ENCODE assay signal across 9 cellular contexts in the genomic region with DNA sequence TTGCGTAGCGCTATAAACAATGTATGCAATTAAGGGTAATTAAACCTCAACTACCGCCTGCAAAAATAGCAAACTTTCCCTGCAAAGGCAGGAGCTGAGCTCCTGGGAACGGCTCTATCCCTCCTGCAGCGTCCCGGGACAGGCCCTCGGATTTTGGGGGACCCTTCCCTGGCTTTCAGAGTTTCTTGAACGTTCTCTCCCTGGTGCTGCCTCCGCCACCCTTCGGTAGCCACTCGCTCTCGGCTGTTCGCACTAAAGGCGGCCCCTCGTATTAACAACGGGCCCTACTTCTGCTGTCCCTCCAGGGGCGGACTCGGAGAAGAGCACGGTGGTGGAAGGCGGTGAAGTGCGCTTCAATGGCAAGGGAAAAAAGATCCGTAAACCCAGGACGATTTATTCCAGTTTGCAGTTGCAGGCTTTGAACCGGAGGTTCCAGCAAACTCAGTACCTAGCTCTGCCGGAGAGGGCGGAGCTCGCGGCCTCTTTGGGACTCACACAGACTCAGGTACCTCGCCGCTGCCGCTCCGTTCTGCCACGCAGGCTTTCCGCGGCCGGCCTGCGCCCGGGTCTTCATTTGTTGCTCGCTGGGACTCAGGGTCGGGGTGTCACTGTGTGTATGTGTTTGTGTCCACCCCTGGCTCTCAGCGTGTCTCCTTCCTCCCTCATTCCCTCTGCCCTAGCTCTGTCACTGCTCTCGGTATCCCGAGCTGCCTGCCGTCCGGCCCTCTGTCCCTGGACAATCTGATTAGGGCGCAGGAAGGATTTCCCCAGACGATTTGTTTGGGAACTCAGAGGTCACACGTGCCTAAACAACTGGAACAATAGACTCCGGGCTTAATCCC. TPM values are rescaled to one million over a fixed set of nuclear protein-coding genes. Genes with fewer than 3 reads are reported as not detected.
DNase-seq lines count a peak whose midpoint lies in the region; ATAC-seq and TF ChIP-seq lines count a peak whose summit lies in the region.
"Had no signal": no experiment of that assay in that cellular context is flagged by ENCODE, and none has a peak within 500 bp of the region (broad histone marks: within the 10 kb centered on the region; RNA-seq: fewer than 3 reads in every experiment).

No MANE protein-coding gene starts in this region.

- H3K36me3 Mint-ChIP-seq in neural crest cell (ENCODE audit: low read depth) = peaks cover 27% of the 10 kb centered on the region

- peak overlapping the region; percentile 86 for H3K27ac Mint-ChIP-seq in neural crest cell (ENCODE audit: unreplicated experiment)

- H3K4me1 Mint-ChIP-seq in neural crest cell = peaks cover 60% of the 10 kb centered on the region

- DNase-seq in AG08396 (ENCODE audit: low spot score) (peak; percentile 10), T follicular helper cell (ENCODE audit: low read depth) (peak; percentile 53), dedifferentiated amniotic fluid mesenchymal stem cell (ENCODE audit: extremely low spot score) (peak; percentile 20), neural crest cell (ENCODE audit: low read depth, low spot score) (peak; percentile 30), foreskin melanocyte (no peak), OCI-M2 (lab: John Stamatoyannopoulos, UW; ENCODE audit: unreplicated experiment) (no peak)

- peak overlapping the region; percentile 99 for H3K4me3 Mint-ChIP-seq in neural crest cell

- ATAC-seq in GM18868 (IDR thresholded peaks at IDR 0.05; ENCODE audit: unreplicated experiment) (peak; percentile 40), GM21381 (IDR thresholded peaks at IDR 0.05; ENCODE audit: unreplicated experiment) (no peak)

- H3K27me3 Mint-ChIP-seq in neural crest cell (ENCODE audit: low read depth) = peaks cover 99% of the 10 kb centered on the region

- no peaks in the 10 kb centered on the region for H3K9me3 Mint-ChIP-seq in neural crest cell

- TF ChIP-seq CTCF in neural crest cell (conservative IDR thresholded peaks at IDR 0.05) = peak; percentile 47

RNA-seq across cellular contexts. Expression of gene DLX1, which starts 1.3 kb away (rescaled TPM):
- 48.9 and 51.5 TPM in 2 replicates for total RNA-seq in neural crest cell

RNA-seq across cellular contexts. Expression of gene DLX2, which starts 16.1 kb away (rescaled TPM):
- 21.1 and 22.6 TPM in 2 replicates for total RNA-seq in neural crest cell
- total RNA-seq: dermis microvascular lymphatic vessel endothelial cell had no signal

Comparison
In these comparisons a context has a peak if more than half of its experiments do, and no peak if none do; other contexts are left out.
1. DNase-seq: peak in AG08396 (single experiment), T follicular helper cell (single experiment), dedifferentiated amniotic fluid mesenchymal stem cell (single experiment) and neural crest cell (single experiment); none in foreskin melanocyte (single experiment) and OCI-M2 (single experiment).